Comparison of ENCODE assay signal across 20 cellular contexts in the genomic region with DNA sequence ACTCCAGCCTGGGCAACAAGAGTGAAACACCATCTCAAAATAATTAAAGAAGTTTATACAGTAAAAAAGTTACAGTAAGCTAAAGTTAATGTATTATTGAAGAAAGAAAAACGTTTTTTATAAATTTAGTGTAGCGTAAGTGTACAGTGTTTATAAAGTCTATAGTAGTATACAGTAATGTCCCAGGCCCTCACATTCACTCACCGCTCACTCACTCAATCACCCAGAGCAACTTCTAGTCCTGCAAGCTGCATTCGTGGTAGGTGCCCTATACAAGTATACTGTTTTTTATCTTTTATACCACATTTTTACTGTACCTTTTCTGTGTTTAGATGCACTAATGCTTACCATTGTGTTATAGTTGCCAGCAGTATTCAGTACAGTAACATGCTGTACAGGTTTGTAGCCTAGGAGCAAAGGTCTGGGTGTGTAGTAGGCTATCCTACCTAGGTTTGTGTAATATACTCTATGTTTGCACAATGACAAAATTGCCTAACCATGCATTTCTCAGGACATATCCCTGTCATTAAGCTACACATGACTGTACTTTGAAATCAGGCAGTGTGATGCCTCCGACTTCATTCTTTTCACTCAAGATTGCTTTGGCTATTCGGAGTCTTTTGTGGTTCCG.
"Had no signal": no experiment of that assay in that cellular context is flagged by ENCODE, and none has a peak within 500 bp of the region (broad histone marks: within the 10 kb centered on the region; RNA-seq: fewer than 3 reads in every experiment).

No MANE protein-coding gene starts in this region.

- DNase-seq: activated CD4-positive, CD25-positive, alpha-beta regulatory T cell treated with anti-CD3 and anti-CD28 coated beads, Interleukin-2, amount 50 U/mL, for 72 hours; activated naive CD4-positive, alpha-beta T cell treated with anti-CD3 and anti-CD28 coated beads, Interleukin-2, amount 50 U/mL, for 16 hours; activated T-cell treated with anti-CD3 and anti-CD28 coated beads, Interleukin-2, amount 50 U/mL, for 24 hours; adrenal gland; mammary epithelial cell; naive thymus-derived CD8-positive, alpha-beta T cell; retina; stimulated activated CD4-positive, alpha-beta T cell treated with anti-CD3 and anti-CD28 coated beads, Interleukin-4, amount 100 ng/mL, for 24 hours; stimulated activated naive CD8-positive, alpha-beta T cell treated with anti-CD3 and anti-CD28 coated beads, Interleukin-15, Interleukin-2, amounts not matched to agents 100 U/mL and 50 U/mL, for 24 hours; T-cell; T-helper 9 cell had no signal

- H3K27me3 ChIP-seq: adrenal gland, cardiac muscle cell, esophagus muscularis mucosa, neutrophil had no signal

- H3K4me3 ChIP-seq: adrenal gland, cardiac muscle cell, esophagus muscularis mucosa, SK-N-MC, skin epidermis had no signal

- H3K9me3 ChIP-seq: adrenal gland, esophagus muscularis mucosa, neutrophil had no signal

- FAIRE-seq: colon, endometrium had no signal

- H3K27ac Mint-ChIP-seq: activated T-cell treated with anti-CD3 and anti-CD28 coated beads, Interleukin-2, amount 50 U/mL, for 24 hours; naive thymus-derived CD8-positive, alpha-beta T cell; T-cell; type B pancreatic cell had no signal

- H3K9me3 Mint-ChIP-seq: activated T-cell treated with anti-CD3 and anti-CD28 coated beads, Interleukin-2, amount 50 U/mL, for 24 hours; naive thymus-derived CD8-positive, alpha-beta T cell; T-cell; type B pancreatic cell had no signal

- H3K27ac ChIP-seq: adrenal gland, cardiac muscle cell, esophagus muscularis mucosa, neutrophil, parathyroid adenoma, SK-N-MC, skin epidermis had no signal

- H3K9ac ChIP-seq: parathyroid adenoma had no signal

- H3K4me3 Mint-ChIP-seq: activated T-cell treated with anti-CD3 and anti-CD28 coated beads, Interleukin-2, amount 50 U/mL, for 24 hours; naive thymus-derived CD8-positive, alpha-beta T cell; T-cell; type B pancreatic cell had no signal

- H3K27me3 Mint-ChIP-seq: activated T-cell treated with anti-CD3 and anti-CD28 coated beads, Interleukin-2, amount 50 U/mL, for 24 hours; T-cell; type B pancreatic cell had no signal

- H3K4me1 ChIP-seq: adrenal gland, esophagus muscularis mucosa, parathyroid adenoma had no signal
